14 cellular contexts compared by ENCODE assay signal in genomic region chr18:56402872-56403516, GRCh38.
DNase-seq lines count a peak whose midpoint lies in the region; ATAC-seq and TF ChIP-seq lines count a peak whose summit lies in the region.
"Had no signal": no experiment of that assay in that cellular context is flagged by ENCODE, and none has a peak within 500 bp of the region (broad histone marks: within the 10 kb centered on the region; RNA-seq: fewer than 3 reads in every experiment).

No MANE protein-coding gene starts in this region.

- H3K4me3 ChIP-seq in choroid plexus epithelial cell (ENCODE audit: low read depth, low read length), result no peak overlapping the region
- H3K4me3 ChIP-seq in mesenchymal stem cell (ENCODE audit: insufficient read depth in 1 of 2, low read depth in 1 of 2, low read length in 2 of 2), result peak overlapping the region in 1 of 2 experiments; percentile 46
- no peak overlapping the region for H3K4me3 ChIP-seq in lower lobe of right lung

- H3K4ac ChIP-seq in mesenchymal stem cell (ENCODE audit: low read depth in 1 of 2, low read length in 2 of 2), result no peak overlapping the region

- H3K9ac ChIP-seq in mesenchymal stem cell (ENCODE audit: low read length), result peak overlapping the region; percentile 91

- 64% methylated on average over 1 of the region's 1 CpG for WGBS in mesenchymal stem cell

- no peak overlapping the region for H3K27ac ChIP-seq in mesenchymal stem cell (ENCODE audit: low read length, poor library complexity, severe bottlenecking)
- H3K27ac ChIP-seq in lower lobe of right lung, result no peak overlapping the region
- H3K27ac ChIP-seq: neutrophil had no signal

- in situ Hi-C loops in GM13976 (cut with MboI; ENCODE audit: low sequenced_read_pairs, unreplicated experiment), result no loop called here

- no peak overlapping the region for H4K8ac ChIP-seq in mesenchymal stem cell (ENCODE audit: low read length)

- no peaks in the 10 kb centered on the region for H3K79me1 ChIP-seq in mesenchymal stem cell (replicated peaks; ENCODE audit: low read length, poor library complexity, severe bottlenecking)

- DNase-seq in AG08395 (ENCODE audit: low spot score), result peak; percentile 84
- peak; percentile 53 for DNase-seq in NCI-H226
- DNase-seq in choroid plexus epithelial cell (ENCODE audit: low read depth), result peak; percentile 70
- DNase-seq in mesenchymal stem cell, result peak; percentile 41
- no peak for DNase-seq in lower lobe of right lung
- DNase-seq in GM13976 (ENCODE audit: low spot score), result no peak
- DNase-seq in SK-N-DZ (ENCODE audit: low spot score), result no peak
- DNase-seq in NCI-H146 (lab: John Stamatoyannopoulos, UW), result no peak
- DNase-seq: activated CD8-positive, alpha-beta T cell treated with anti-CD3 and anti-CD28 coated beads for 36 hours; caudate nucleus; CD4-positive, CD25-positive, alpha-beta regulatory T cell; NCI-H187; SHP77 treated with DMSO at 0.1 percent for 48 hours had no signal

- H3K9me3 ChIP-seq in mesenchymal stem cell (ENCODE audit: control insufficient read depth, low read length) (no peaks in the 10 kb centered on the region), lower lobe of right lung (no peaks in the 10 kb centered on the region)
- H3K9me3 ChIP-seq: neutrophil had no signal

- no peak overlapping the region for H2BK15ac ChIP-seq in mesenchymal stem cell (ENCODE audit: low read depth, poor library complexity, severe bottlenecking)

- no peak overlapping the region for H2BK5ac ChIP-seq in mesenchymal stem cell (ENCODE audit: low read depth, low read length, poor library complexity, severe bottlenecking)

- H3K27me3 ChIP-seq in mesenchymal stem cell (ENCODE audit: control insufficient read depth in 1 of 2, insufficient read depth in 1 of 2, low read length in 2 of 2) (no peaks in the 10 kb centered on the region), lower lobe of right lung (ENCODE audit: low read depth) (no peaks in the 10 kb centered on the region)
- H3K27me3 ChIP-seq: neutrophil had no signal

- no peak overlapping the region for H2BK12ac ChIP-seq in mesenchymal stem cell (ENCODE audit: low read length in 2 of 2)

- H2BK120ac ChIP-seq in mesenchymal stem cell (ENCODE audit: low read depth, low read length), result no peak overlapping the region

- no peak overlapping the region for H3K4me2 ChIP-seq in mesenchymal stem cell (ENCODE audit: low read length, poor library complexity, severe bottlenecking)

- H3K14ac ChIP-seq in mesenchymal stem cell (ENCODE audit: low read length in 2 of 2), result no peak overlapping the region

- no peak for ATAC-seq in lower lobe of right lung
- ATAC-seq: activated CD8-positive, alpha-beta T cell treated with anti-CD3 and anti-CD28 coated beads for 36 hours had no signal

- no peak overlapping the region for H3K18ac ChIP-seq in mesenchymal stem cell (ENCODE audit: low read depth in 1 of 2, low read length in 2 of 2)

- no peak for TF ChIP-seq CTCF in choroid plexus epithelial cell (conservative IDR thresholded peaks at IDR 0.05; ENCODE audit: low read depth, low read length)
- no peak for TF ChIP-seq CTCF in lower lobe of right lung (IDR thresholded peaks at IDR 0.05)
- no peak for TF ChIP-seq CTCF in GM13976 (IDR thresholded peaks at IDR 0.05; ENCODE audit: borderline replicate concordance, control extremely low read depth, extremely low read depth, insufficient read depth, missing control alignments)

- H2AK5ac ChIP-seq in mesenchymal stem cell (ENCODE audit: low read length, severe bottlenecking), result no peak overlapping the region

- H3K23ac ChIP-seq in mesenchymal stem cell (ENCODE audit: low read length in 2 of 2), result no peak overlapping the region

- H3K4me1 ChIP-seq in mesenchymal stem cell (ENCODE audit: control insufficient read depth, insufficient read depth, low read depth, low read length) (no peaks in the 10 kb centered on the region), lower lobe of right lung (no peaks in the 10 kb centered on the region)

- H3K36me3 ChIP-seq in mesenchymal stem cell (ENCODE audit: control insufficient read depth in 1 of 2, insufficient read depth in 2 of 2, low read depth in 1 of 2, low read length in 2 of 2) (no peaks in the 10 kb centered on the region), lower lobe of right lung (no peaks in the 10 kb centered on the region)
- H3K36me3 ChIP-seq: neutrophil had no signal

- intact Hi-C loops in lower lobe of right lung (cut with DNase I), result no loop called here

- no peak overlapping the region for H4K91ac ChIP-seq in mesenchymal stem cell (ENCODE audit: low read length)

- no peak overlapping the region for H2AFZ ChIP-seq in mesenchymal stem cell (ENCODE audit: low read depth, low read length)

Comparison
In these comparisons a context has a peak if more than half of its experiments do, and no peak if none do; other contexts are left out.
1. DNase-seq: peak in AG08395 (single experiment), NCI-H226 (single experiment), choroid plexus epithelial cell (single experiment) and mesenchymal stem cell (single experiment); none in lower lobe of right lung (single experiment), GM13976 (single experiment), SK-N-DZ (single experiment) and NCI-H146 (single experiment).